Comparison of ENCODE assay signal across 9 cellular contexts in the genomic region with DNA sequence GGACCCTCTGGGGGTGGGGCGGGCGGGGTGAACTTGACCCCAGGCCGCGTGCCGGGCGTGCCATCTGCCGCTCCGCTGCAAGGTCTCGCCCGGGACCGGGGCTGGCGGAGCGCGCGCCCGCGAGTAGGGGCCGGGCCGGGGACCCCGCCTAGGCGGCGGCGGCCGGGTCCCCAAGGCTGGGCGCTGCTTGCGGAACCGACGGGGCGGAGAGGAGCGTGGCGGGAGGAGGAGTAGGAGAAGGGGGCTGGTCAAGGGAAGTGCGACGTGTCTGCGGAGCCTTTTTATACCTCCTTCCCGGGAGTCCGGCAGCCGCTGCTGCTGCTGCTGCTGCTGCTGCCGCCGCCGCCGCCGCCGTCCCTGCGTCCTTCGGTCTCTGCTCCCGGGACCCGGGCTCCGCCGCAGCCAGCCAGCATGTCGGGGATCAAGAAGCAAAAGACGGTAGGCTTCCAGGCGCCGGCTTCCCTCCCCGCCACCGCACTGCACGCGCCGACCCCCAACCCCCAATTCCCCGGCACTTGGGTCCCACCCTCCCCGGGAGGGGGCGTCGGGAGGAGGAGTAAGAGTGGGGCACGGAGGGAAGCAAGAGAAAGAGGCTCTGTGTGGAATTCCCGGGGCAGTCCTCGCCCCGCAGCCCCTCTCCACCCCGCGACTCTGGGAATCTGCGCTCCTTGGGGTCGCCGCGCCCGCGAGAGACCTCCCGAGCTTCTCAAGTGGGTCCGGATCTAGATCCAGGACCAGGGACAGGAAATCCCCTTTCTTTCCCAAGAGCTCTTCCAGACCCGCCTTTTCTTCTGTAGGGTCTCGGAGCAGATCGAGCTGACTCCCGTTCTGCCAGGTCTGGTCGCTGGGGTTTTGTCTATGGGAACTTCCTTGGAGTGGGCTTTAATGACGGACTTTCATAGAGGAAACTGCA. TPM values are rescaled to one million over a fixed set of nuclear protein-coding genes. Genes with fewer than 3 reads are reported as not detected.
DNase-seq lines count a peak whose midpoint lies in the region; ATAC-seq, FAIRE-seq and TF ChIP-seq lines count a peak whose summit lies in the region.
"Had no signal": no experiment of that assay in that cellular context is flagged by ENCODE, and none has a peak within 500 bp of the region (broad histone marks: within the 10 kb centered on the region; RNA-seq: fewer than 3 reads in every experiment).

A gene (plus strand): TSS at position 308 of the 913 bp plus-strand sequence. CDS start 104 bp downstream, at position 412.

- no peak for FAIRE-seq in urothelium cell line (lab: Jason Lieb, UNC)

- peaks cover 7 to 14% (median 13%) of the 10 kb centered on the region in 7 donors for H3K4me1 Mint-ChIP-seq in naive thymus-derived CD4-positive, alpha-beta T cell

- H3K36me3 ChIP-seq in naive thymus-derived CD4-positive, alpha-beta T cell (ENCODE audit: control insufficient read depth in 2 of 3, insufficient read depth in 3 of 3, low read length in 3 of 3): no peaks in the 10 kb centered on the region

- H3K27ac Mint-ChIP-seq in naive thymus-derived CD4-positive, alpha-beta T cell: peak within 1 kb of the TSS in 1 of 9 donors; percentile 17

- peaks cover 0 to 7% of the 10 kb centered on the region in 2 donors for H3K4me1 ChIP-seq in naive thymus-derived CD4-positive, alpha-beta T cell (ENCODE audit: control insufficient read depth in 2 of 2, insufficient read depth in 2 of 2, low read length in 2 of 2)

- no peak for TF ChIP-seq CTCF in fibroblast of mammary gland (conservative IDR thresholded peaks at IDR 0.05; ENCODE audit: control insufficient read depth, insufficient read depth, low read depth, low read length)

- no peak within 1 kb of the TSS for H3K27ac ChIP-seq in naive thymus-derived CD4-positive, alpha-beta T cell (ENCODE audit: low read depth, low read length)
- H3K27ac ChIP-seq: epithelial cell of prostate had no signal

- peaks cover 0 to 1% (median 0%) of the 10 kb centered on the region in 11 donors for H3K9me3 Mint-ChIP-seq in naive thymus-derived CD4-positive, alpha-beta T cell

- POLR2A ChIA-PET in naive thymus-derived CD4-positive, alpha-beta T cell (lab: Charles Lee): no interaction called here

- no peaks in the 10 kb centered on the region for H3K9me3 ChIP-seq in naive thymus-derived CD4-positive, alpha-beta T cell (ENCODE audit: control insufficient read depth in 2 of 3, low read length in 3 of 3)

- H3K36me3 Mint-ChIP-seq in naive thymus-derived CD4-positive, alpha-beta T cell: peaks cover 0 to 4% (median 0%) of the 10 kb centered on the region in 5 donors

- peak; percentile 7 for DNase-seq in NCI-H1694 treated with DMSO at 0.1 percent for 48 hours (lab: John Stamatoyannopoulos, UW)
- DNase-seq in NCI-H1694 (lab: John Stamatoyannopoulos, UW): no peak
- peak; percentile 9 for DNase-seq in MV-4-11 (lab: John Stamatoyannopoulos, UW)
- peak; percentile 69 for DNase-seq in activated CD8-positive, alpha-beta memory T cell treated with anti-CD3 and anti-CD28 coated beads, Interleukin-2, amount 50 U/mL, for 48 hours
- peak; percentile 65 for DNase-seq in fibroblast of mammary gland (ENCODE audit: low read depth)
- DNase-seq in naive thymus-derived CD4-positive, alpha-beta T cell: peak in 6 of 9 donors; percentile 2 to 38 (median 8)
- peak; percentile 58 for DNase-seq in urothelium cell line (ENCODE audit: low spot score)
- no peak for DNase-seq in occipital lobe (lab: John Stamatoyannopoulos, UW)

- intact Hi-C loops in naive thymus-derived CD4-positive, alpha-beta T cell (cut with micrococcal nuclease): loop anchor here in 1 of 2 donors (5.0 kb wide), 1 partner anchor 202 kb away; a partner anchor contains a TSS

- H3K27me3 Mint-ChIP-seq in naive thymus-derived CD4-positive, alpha-beta T cell: peaks cover 42 to 55% (median 49%) of the 10 kb centered on the region in 5 donors

- peak within 1 kb of the TSS; percentile 72 to 89 (median 80) for H3K4me3 Mint-ChIP-seq in naive thymus-derived CD4-positive, alpha-beta T cell

- CTCF ChIA-PET in naive thymus-derived CD4-positive, alpha-beta T cell (lab: Charles Lee): no interaction called here

- ATAC-seq in naive thymus-derived CD4-positive, alpha-beta T cell: peak; percentile 57

- peak within 1 kb of the TSS; percentile 84 for H3K4me3 ChIP-seq in fibroblast of mammary gland (ENCODE audit: control insufficient read depth, low read depth, low read length)
- H3K4me3 ChIP-seq in naive thymus-derived CD4-positive, alpha-beta T cell (ENCODE audit: low read length): peak within 1 kb of the TSS; percentile 42

- H3K27me3 ChIP-seq in naive thymus-derived CD4-positive, alpha-beta T cell (ENCODE audit: control insufficient read depth in 2 of 2, insufficient read depth in 2 of 2, low read length in 2 of 2): peaks cover 3 to 10% of the 10 kb centered on the region in 2 donors

RNA-seq across cellular contexts. Expression of the gene that starts here (rescaled TPM):
- 1 to 10 TPM in 1 of 5 experiments, under 1 TPM in 4; 0.21 to 1.6 (median 0.57) TPM for total RNA-seq in naive thymus-derived CD4-positive, alpha-beta T cell
- under 1 TPM; 0.05 to 0.06 TPM for polyA plus RNA-seq in naive thymus-derived CD4-positive, alpha-beta T cell
- 3.1 TPM for total RNA-seq in occipital lobe

Comparison
In these comparisons a context has a peak if more than half of its experiments do, and no peak if none do; other contexts are left out.
1. DNase-seq: peak in NCI-H1694 treated with DMSO at 0.1 percent for 48 hours (single experiment), MV-4-11 (single experiment), activated CD8-positive, alpha-beta memory T cell treated with anti-CD3 and anti-CD28 coated beads, Interleukin-2, amount 50 U/mL, for 48 hours (single experiment), fibroblast of mammary gland (single experiment), naive thymus-derived CD4-positive, alpha-beta T cell (6 of 9) and urothelium cell line (single experiment); none in NCI-H1694 (single experiment) and occipital lobe (single experiment).